5 cellular contexts compared by ENCODE assay signal in the genomic region with DNA sequence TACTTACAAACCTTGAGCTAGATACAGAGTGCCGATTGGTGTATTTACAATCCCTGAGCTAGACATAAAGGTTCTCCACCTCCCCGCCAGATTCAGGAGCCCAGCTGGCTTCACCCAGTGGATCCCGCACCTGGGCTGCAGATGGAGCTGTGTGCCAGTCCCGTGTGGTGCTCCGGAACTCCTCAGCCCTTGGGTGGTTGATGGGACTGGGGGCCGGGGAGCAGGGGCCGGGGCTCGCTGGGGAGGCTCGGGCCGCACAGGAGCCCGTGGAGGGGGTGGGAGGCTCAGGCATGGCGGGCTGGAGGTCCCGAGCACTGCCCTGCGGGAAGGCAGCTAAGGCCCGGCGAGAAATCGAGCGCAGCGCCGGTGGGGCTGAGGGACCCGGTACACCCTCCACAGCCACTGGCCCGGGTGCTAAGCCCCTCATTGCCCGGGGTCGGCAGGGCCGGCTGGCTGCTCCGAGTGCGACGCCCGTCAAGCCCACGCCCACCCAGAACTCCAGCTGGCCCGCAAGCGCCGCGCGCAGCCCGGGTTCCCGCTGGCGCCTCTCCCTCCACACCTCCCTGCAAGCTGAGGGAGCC.
DNase-seq lines count a peak whose midpoint lies in the region; ATAC-seq and TF ChIP-seq lines count a peak whose summit lies in the region.
"Not testable (repeated sequence)": the region's sequence is repeated elsewhere in the genome, so short reads cannot be mapped to it uniquely, and the experiment has no call there.

No MANE protein-coding gene starts in this region.

- not testable (repeated sequence) for H3K9me3 Mint-ChIP-seq in endodermal cell

- H3K4me3 ChIP-seq in endodermal cell (ENCODE audit: low read length); right cardiac atrium (ENCODE audit: low read length); upper lobe of right lung: not testable (repeated sequence)

- H3K4me3 Mint-ChIP-seq in endodermal cell, result not testable (repeated sequence)

- not testable (repeated sequence) for H3K27ac ChIP-seq in endodermal cell (ENCODE audit: low read depth, low read length); right cardiac atrium (ENCODE audit: low read length); upper lobe of right lung

- not testable (repeated sequence) for H3K4me1 ChIP-seq in endodermal cell (ENCODE audit: control insufficient read depth, insufficient read depth, low read length); right cardiac atrium (ENCODE audit: control insufficient read depth, insufficient read depth, low read length); upper lobe of right lung

- DNase-seq in NCI-H510A treated with DMSO at 0.1 percent for 48 hours (lab: John Stamatoyannopoulos, UW) (peak; percentile 13), endodermal cell (peak; percentile 47), right cardiac atrium (peak in 2 of 3 donors; percentile 25 to 55), posterior vena cava (ENCODE audit: low spot score) (peak; percentile 76), upper lobe of right lung (peak; percentile 48)

- peaks cover 15% of the 10 kb centered on the region for H3K4me1 Mint-ChIP-seq in endodermal cell

- ATAC-seq in right cardiac atrium, upper lobe of right lung: not testable (repeated sequence)

- not testable (repeated sequence) for H3K9ac ChIP-seq in endodermal cell (ENCODE audit: extremely low read depth, low read length, poor library complexity, severe bottlenecking)

- not testable (repeated sequence) for TF ChIP-seq CTCF in endodermal cell (conservative IDR thresholded peaks at IDR 0.05); upper lobe of right lung (IDR thresholded peaks at IDR 0.05)

- not testable (repeated sequence) for H3K27ac Mint-ChIP-seq in endodermal cell

- H3K36me3 ChIP-seq in endodermal cell (ENCODE audit: control insufficient read depth, insufficient read depth, low read length); upper lobe of right lung: not testable (repeated sequence)

- not testable (repeated sequence) for H3K27me3 ChIP-seq in endodermal cell (ENCODE audit: control insufficient read depth, insufficient read depth, low read length, poor library complexity, severe bottlenecking); right cardiac atrium (ENCODE audit: control insufficient read depth, insufficient read depth); upper lobe of right lung

- intact Hi-C loops in right cardiac atrium (cut with DNase I); posterior vena cava (cut with DNase I); upper lobe of right lung (cut with DNase I): not testable (repeated sequence)

- H3K36me3 Mint-ChIP-seq in endodermal cell (ENCODE audit: low read depth), result not testable (repeated sequence)

- H3K27me3 Mint-ChIP-seq in endodermal cell (ENCODE audit: insufficient read depth), result not testable (repeated sequence)

- WGBS in endodermal cell (ENCODE audit: insufficient coverage in 1 of 2, insufficient read length in 1 of 2), 2 experiments, result 80 to 95% methylated on average over 6 to 38 of the region's 38 CpGs
- 93% methylated on average over 37 of the region's 38 CpGs for WGBS in right cardiac atrium

- not testable (repeated sequence) for H3K9me3 ChIP-seq in endodermal cell (ENCODE audit: control insufficient read depth, low read length); right cardiac atrium (ENCODE audit: control insufficient read depth, low read length); upper lobe of right lung

Comparison
In these comparisons a context has a peak if more than half of its experiments do, and no peak if none do; other contexts are left out.
1. DNase-seq: peak in every context shown above with its lines; median percentile 76 in posterior vena cava; 48 in upper lobe of right lung; 47 in endodermal cell; 40 in right cardiac atrium; 13 in NCI-H510A treated with DMSO at 0.1 percent for 48 hours.